Comparison of ENCODE assay signal across 8 cellular contexts in the genomic region with DNA sequence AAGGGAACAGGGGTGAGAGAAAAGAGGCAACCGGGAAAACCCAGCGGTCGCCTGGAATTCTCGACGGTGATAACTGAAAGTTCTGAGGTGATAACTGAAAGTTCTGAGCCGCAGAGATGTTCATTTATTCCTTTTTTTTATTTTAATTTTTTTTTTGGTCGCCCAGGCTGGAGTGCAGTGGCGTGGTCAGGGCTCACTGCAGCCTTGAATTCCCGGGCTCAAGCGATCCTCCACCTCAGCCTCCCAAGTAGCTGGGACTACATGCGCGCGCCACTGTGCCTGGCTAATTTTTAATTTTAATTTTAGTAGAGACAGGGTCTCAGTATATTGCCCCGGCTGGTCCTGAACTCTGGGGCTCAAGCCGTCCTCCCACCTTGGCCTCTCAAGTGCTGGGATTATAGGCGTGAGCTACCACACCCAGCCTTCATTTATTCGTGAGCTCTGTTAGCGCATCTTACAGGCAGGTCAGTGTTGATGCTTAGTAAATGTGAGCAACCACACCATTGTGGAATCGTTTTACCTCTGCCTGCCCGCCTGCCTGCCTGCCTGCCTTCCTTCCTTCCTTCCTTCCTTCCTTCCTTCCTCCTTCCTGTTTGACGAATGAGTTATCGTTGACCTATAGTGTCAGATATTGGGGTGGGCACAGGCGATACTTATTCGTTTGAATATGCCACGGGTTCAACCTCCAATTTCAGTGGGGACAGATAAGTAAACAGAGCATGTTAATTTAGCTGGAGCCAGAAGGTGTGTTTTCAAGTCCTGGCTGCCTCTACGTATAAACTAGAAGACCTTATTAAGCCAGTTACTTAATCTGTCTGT. TPM values are rescaled to one million over a fixed set of nuclear protein-coding genes. Genes with fewer than 3 reads are reported as not detected.
DNase-seq lines count a peak whose midpoint lies in the region; ATAC-seq and TF ChIP-seq lines count a peak whose summit lies in the region.

No MANE protein-coding gene starts in this region.

- H3K79me2 ChIP-seq in GM23248 (ENCODE audit: insufficient read depth) = peaks cover 39% of the 10 kb centered on the region
- H3K79me2 ChIP-seq in OCI-LY7 (ENCODE audit: insufficient read depth, low read depth, low read length) = peaks cover 34% of the 10 kb centered on the region

- peaks cover 8% of the 10 kb centered on the region; the same call in 1 of the 2 replicates for H3K4me1 ChIP-seq in Caco-2
- peaks cover 18% of the 10 kb centered on the region for H3K4me1 ChIP-seq in GM23248 (ENCODE audit: insufficient read depth)
- peaks cover 33% of the 10 kb centered on the region for H3K4me1 ChIP-seq in OCI-LY7 (ENCODE audit: insufficient read depth, low read length, poor library complexity, severe bottlenecking)
- H3K4me1 ChIP-seq in ectodermal cell (ENCODE audit: control insufficient read depth, insufficient read depth, low read length) = peaks cover 4% of the 10 kb centered on the region
- peaks cover 5 to 8% of the 10 kb centered on the region in 2 donors for H3K4me1 ChIP-seq in naive thymus-derived CD4-positive, alpha-beta T cell (ENCODE audit: control insufficient read depth in 2 of 2, insufficient read depth in 2 of 2, low read length in 2 of 2)

- H3K4me3 ChIP-seq in Caco-2 (ENCODE audit: low read depth, low read length) = peak overlapping the region; percentile 75
- H3K4me3 ChIP-seq in GM23248 = peak overlapping the region; percentile 82
- peak overlapping the region; percentile 81 for H3K4me3 ChIP-seq in OCI-LY7 (ENCODE audit: low read depth, low read length, poor library complexity, severe bottlenecking)
- peak overlapping the region; percentile 7 for H3K4me3 ChIP-seq in ectodermal cell (ENCODE audit: insufficient read depth, low read depth, low read length)
- peak overlapping the region; percentile 69 for H3K4me3 ChIP-seq in naive thymus-derived CD4-positive, alpha-beta T cell (ENCODE audit: low read length)

- ATAC-seq in naive thymus-derived CD4-positive, alpha-beta T cell = no peak
- no peak for ATAC-seq in HG02970 (IDR thresholded peaks at IDR 0.05; ENCODE audit: low FRiP score, unreplicated experiment)

- H3K9me3 Mint-ChIP-seq in Caco-2 (ENCODE audit: unreplicated experiment) = peaks cover 2% of the 10 kb centered on the region
- H3K9me3 Mint-ChIP-seq in naive thymus-derived CD4-positive, alpha-beta T cell = peaks cover 0 to 2% (median 0%) of the 10 kb centered on the region in 11 donors

- CTCF ChIA-PET in Caco-2 (lab: Charles Lee) (interaction anchor here (0.6 to 1.0 kb wide), 3 partner anchors 48 to 333 kb away, joined by 3 to 7 read pairs (median 5); a partner anchor contains a TSS), OCI-LY7 (lab: Charles Lee; ENCODE audit: unreplicated experiment) (interaction anchor here (0.7 to 1.3 kb wide), 2 partner anchors 9 to 118 kb away, joined by 3 to 7 read pairs; no protein-coding TSS in a partner anchor)
- CTCF ChIA-PET in naive thymus-derived CD4-positive, alpha-beta T cell (lab: Charles Lee) = interaction anchor here (0.8 kb wide), 2 partner anchors 19 to 333 kb away, joined by 4 read pairs; a partner anchor contains a TSS

- no peaks in the 10 kb centered on the region for H3K9me3 ChIP-seq in Caco-2
- no peaks in the 10 kb centered on the region for H3K9me3 ChIP-seq in GM23248 (ENCODE audit: low read depth)
- no peaks in the 10 kb centered on the region for H3K9me3 ChIP-seq in OCI-LY7 (ENCODE audit: low read length)
- H3K9me3 ChIP-seq in ectodermal cell (ENCODE audit: control insufficient read depth, low read length) = no peaks in the 10 kb centered on the region
- no peaks in the 10 kb centered on the region for H3K9me3 ChIP-seq in naive thymus-derived CD4-positive, alpha-beta T cell (ENCODE audit: control insufficient read depth in 2 of 3, low read length in 3 of 3)

- peak overlapping the region; percentile 96 for H3K27ac Mint-ChIP-seq in Caco-2 (ENCODE audit: unreplicated experiment)
- H3K27ac Mint-ChIP-seq in naive thymus-derived CD4-positive, alpha-beta T cell = peak overlapping the region; percentile 82 to 95 (median 90)

- no peaks in the 10 kb centered on the region for H3F3A ChIP-seq in GM23248 (ENCODE audit: insufficient read depth)

- peaks cover 39% of the 10 kb centered on the region for H3K36me3 Mint-ChIP-seq in Caco-2 (ENCODE audit: insufficient read depth, unreplicated experiment)
- peaks cover 0 to 9% (median 3%) of the 10 kb centered on the region in 5 donors for H3K36me3 Mint-ChIP-seq in naive thymus-derived CD4-positive, alpha-beta T cell

- H3K9me2 ChIP-seq in GM23248 (ENCODE audit: insufficient read depth) (no peaks in the 10 kb centered on the region), OCI-LY7 (ENCODE audit: insufficient read depth, low read length) (no peaks in the 10 kb centered on the region)

- in situ Hi-C loops in GM23248 (cut with MboI) = no loop called here

- H3K36me3 ChIP-seq in Caco-2 (ENCODE audit: control insufficient read depth, insufficient read depth, low read length) (peaks cover 3% of the 10 kb centered on the region; the same call in 1 of the 2 replicates), GM23248 (ENCODE audit: low read depth) (peaks cover 8% of the 10 kb centered on the region; the same call in 1 of the 2 replicates), OCI-LY7 (ENCODE audit: insufficient read depth, low read length) (peaks cover 17% of the 10 kb centered on the region), ectodermal cell (ENCODE audit: control insufficient read depth, insufficient read depth, low read length) (peaks cover 5% of the 10 kb centered on the region)
- peaks cover 0 to 10% (median 0%) of the 10 kb centered on the region in 3 experiments for H3K36me3 ChIP-seq in naive thymus-derived CD4-positive, alpha-beta T cell (ENCODE audit: control insufficient read depth in 2 of 3, insufficient read depth in 3 of 3, low read length in 3 of 3)

- no peaks in the 10 kb centered on the region for H3K27me3 ChIP-seq in Caco-2 (replicated peaks; ENCODE audit: control insufficient read depth, insufficient read depth, low read length)
- H3K27me3 ChIP-seq in GM23248 (replicated peaks; ENCODE audit: insufficient read depth) = no peaks in the 10 kb centered on the region
- H3K27me3 ChIP-seq in ectodermal cell (ENCODE audit: control insufficient read depth, insufficient read depth, low read length, poor library complexity, severe bottlenecking) = no peaks in the 10 kb centered on the region
- H3K27me3 ChIP-seq in naive thymus-derived CD4-positive, alpha-beta T cell (ENCODE audit: control insufficient read depth in 2 of 2, insufficient read depth in 2 of 2, low read length in 2 of 2) = no peaks in the 10 kb centered on the region

- TF ChIP-seq CTCF in Caco-2 (IDR thresholded peaks at IDR 0.05; ENCODE audit: insufficient read depth in 1 of 2, low read depth in 1 of 2, low read length in 1 of 2, severe bottlenecking in 1 of 2, unreplicated experiment in 1 of 2) = no peak
- TF ChIP-seq CTCF in OCI-LY7 (conservative IDR thresholded peaks at IDR 0.05; ENCODE audit: low read length) = no peak

- H2AFZ ChIP-seq in GM23248 = peak overlapping the region; percentile 93
- H2AFZ ChIP-seq in OCI-LY7 (ENCODE audit: low read length) = peak overlapping the region; percentile 99

- intact Hi-C loops in Caco-2 (cut with micrococcal nuclease; ENCODE audit: unreplicated experiment) (no loop called here), OCI-LY7 (cut with micrococcal nuclease; ENCODE audit: unreplicated experiment) (no loop called here)
- intact Hi-C loops in naive thymus-derived CD4-positive, alpha-beta T cell (cut with micrococcal nuclease) = loop anchor here (1.0 to 5.0 kb wide), 8 partner anchors 122 to 1344 kb away; partner anchors contain the start of genes SLC66A3 (in 2 of the 2), PDIA6 (in 1 of the 2), ROCK2 (in 1 of the 2) and RRM2 (in 1 of the 2)

- H3K4me1 Mint-ChIP-seq in Caco-2 (ENCODE audit: low read depth, unreplicated experiment) = peaks cover 15% of the 10 kb centered on the region
- H3K4me1 Mint-ChIP-seq in naive thymus-derived CD4-positive, alpha-beta T cell = peaks cover 27 to 49% (median 38%) of the 10 kb centered on the region in 7 donors

- POLR2A ChIA-PET in Caco-2 (lab: Charles Lee) (interaction anchor here (0.6 kb wide), 1 partner anchor 883 kb away, joined by 3 read pairs; no protein-coding TSS in a partner anchor), OCI-LY7 (lab: Charles Lee) (interaction anchor here (0.6 to 1.0 kb wide), 4 partner anchors 14 to 154 kb away, joined by 3 read pairs; no protein-coding TSS in a partner anchor)
- POLR2A ChIA-PET in naive thymus-derived CD4-positive, alpha-beta T cell (lab: Charles Lee) = interaction anchor here (1.7 kb wide), 1 partner anchor 655 kb away, joined by 4 read pairs; no protein-coding TSS in a partner anchor

- BruUV-seq in Caco-2 (replicated peaks; lab: Mats Ljungman, UMichigan) (no TSS peak), OCI-LY7 (replicated peaks; lab: Mats Ljungman, UMichigan) (no TSS peak)

- H3K27ac ChIP-seq in GM23248 (peak overlapping the region; percentile 61), OCI-LY7 (ENCODE audit: low read depth, low read length, poor library complexity, severe bottlenecking) (no peak overlapping the region), ectodermal cell (ENCODE audit: insufficient read depth, low read depth, low read length, poor library complexity, severe bottlenecking) (no peak overlapping the region)
- H3K27ac ChIP-seq in naive thymus-derived CD4-positive, alpha-beta T cell (ENCODE audit: low read depth, low read length) = peak overlapping the region; percentile 73

- DNase-seq in Caco-2 (no peak), GM23248 (no peak), OCI-LY7 (ENCODE audit: low spot score) (peak; percentile 29), NCI-H187 treated with DMSO at 0.1 percent for 48 hours (lab: John Stamatoyannopoulos, UW) (no peak), NCI-H1092 treated with DMSO at 0.1 percent for 48 hours (lab: John Stamatoyannopoulos, UW) (no peak)
- DNase-seq in naive thymus-derived CD4-positive, alpha-beta T cell = peak in 2 of 9 donors; percentile 8 to 9

- WGBS in GM23248 (ENCODE audit: low coverage in 1 of 2, low lambda C conversion rate in 2 of 2, missing lambda C conversion rate in 2 of 2), 2 experiments = 28 to 33% methylated on average over 26 of the region's 26 CpGs
- 67 to 69% methylated on average over 26 of the region's 26 CpGs for WGBS in ectodermal cell, 2 experiments

- peak overlapping the region; percentile 86 for H3K4me3 Mint-ChIP-seq in Caco-2 (ENCODE audit: unreplicated experiment)
- peak overlapping the region; percentile 91 to 99 (median 98) for H3K4me3 Mint-ChIP-seq in naive thymus-derived CD4-positive, alpha-beta T cell

- no peaks in the 10 kb centered on the region for H3K27me3 Mint-ChIP-seq in Caco-2 (ENCODE audit: insufficient read depth, unreplicated experiment)
- peaks cover 0 to 2% (median 0%) of the 10 kb centered on the region in 5 donors for H3K27me3 Mint-ChIP-seq in naive thymus-derived CD4-positive, alpha-beta T cell

- H3K9ac ChIP-seq in GM23248 = peak overlapping the region; percentile 81

- H4K20me1 ChIP-seq in GM23248 (ENCODE audit: insufficient read depth) (0 out of 2 replicates have a peak, but pooled peaks cover 6% of the 10 kb centered on the region), OCI-LY7 (ENCODE audit: insufficient read depth, low read length) (peaks cover 5% of the 10 kb centered on the region)

- H3K4me2 ChIP-seq in GM23248 (ENCODE audit: unreplicated experiment) (peak overlapping the region; percentile 82), OCI-LY7 (ENCODE audit: low read length) (peak overlapping the region; percentile 72)

RNA-seq across cellular contexts. Expression of gene E2F6, which starts 0.6 kb away (rescaled TPM):
- total RNA-seq in Caco-2 (2022) = 41.6 and 44.5 TPM in 2 replicates
- 11.5 and 12.8 TPM in 2 replicates for total RNA-seq in GM23248 (2014; rRNA removed; shearing (Covaris generic))
- polyA plus RNA-seq in GM23248 (2016; fragmentation: Nextera tagmentation; extraction: Ambion mirVana) = 14.3 and 15.3 TPM in 2 replicates
- total RNA-seq in OCI-LY7 (2014; rRNA removed; shearing (Covaris generic)) = 13.3 and 14.3 TPM in 2 replicates
- total RNA-seq in OCI-LY7 (2022) = 11.7 and 12.4 TPM in 2 replicates
- 39.0 TPM for polyA plus RNA-seq in ectodermal cell (2013, experiment 1 of 4)
- 40.8 TPM for polyA plus RNA-seq in ectodermal cell (2013, experiment 2 of 4)
- 30.1 TPM for polyA plus RNA-seq in ectodermal cell (2013, experiment 3 of 4)
- polyA plus RNA-seq in ectodermal cell (2013, experiment 4 of 4) = 34.0 TPM
- total RNA-seq in naive thymus-derived CD4-positive, alpha-beta T cell = 10 to 100 TPM in 2 of 5 experiments, 1 to 10 TPM in 3; 6.2 to 11.6 (median 9.2) TPM
- 1 to 10 TPM; 3.1 to 4.3 TPM for polyA plus RNA-seq in naive thymus-derived CD4-positive, alpha-beta T cell

Comparison
In these comparisons a context has a peak if more than half of its experiments do, and no peak if none do; other contexts are left out.
1. H3K4me3 ChIP-seq: peak in every context shown above with its lines; median percentile 82 in GM23248; 81 in OCI-LY7; 75 in Caco-2; 69 in naive thymus-derived CD4-positive, alpha-beta T cell; 7 in ectodermal cell.
2. H3K27ac ChIP-seq: peak in GM23248 (single experiment) and naive thymus-derived CD4-positive, alpha-beta T cell (single experiment); none in OCI-LY7 (single experiment) and ectodermal cell (single experiment).
3. intact Hi-C loops: an anchor here in naive thymus-derived CD4-positive, alpha-beta T cell (1.0 to 5.0 kb wide); none called in Caco-2 and OCI-LY7.